ENCODE assay signal across 18 cellular contexts in the genomic region with DNA sequence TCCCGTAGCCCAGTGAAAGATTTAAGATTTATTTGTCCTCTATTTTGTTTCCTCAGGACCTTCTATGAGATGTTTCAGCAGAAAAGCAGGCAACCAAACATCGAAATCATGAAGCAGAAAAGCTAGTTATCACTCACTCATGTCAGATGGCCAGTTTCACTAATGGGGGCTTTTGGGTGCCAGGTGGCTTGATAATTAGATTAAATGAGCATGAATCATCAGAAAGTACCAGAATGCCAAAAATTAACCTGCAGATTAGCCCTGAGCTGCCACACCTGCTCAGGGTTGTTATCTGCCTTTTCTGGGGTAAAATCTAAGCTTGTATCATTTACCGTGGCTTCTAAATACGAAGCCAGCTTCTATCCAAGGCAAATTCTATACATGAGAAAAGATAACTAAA.
DNase-seq lines count a peak whose midpoint lies in the region; ATAC-seq and TF ChIP-seq lines count a peak whose summit lies in the region.
"Had no signal": no experiment of that assay in that cellular context is flagged by ENCODE, and none has a peak within 500 bp of the region (broad histone marks: within the 10 kb centered on the region; RNA-seq: fewer than 3 reads in every experiment).

No MANE protein-coding gene starts in this region.

- intact Hi-C loops in colonic mucosa (cut with DNase I): no loop called here

- TF ChIP-seq CTCF in GM23338 (conservative IDR thresholded peaks at IDR 0.05; ENCODE audit: low read depth in 2 of 2) (no peak), nephron (IDR thresholded peaks at IDR 0.05; ENCODE audit: unreplicated experiment in 3 of 3) (no peak), colonic mucosa (IDR thresholded peaks at IDR 0.05) (no peak), foreskin fibroblast (IDR thresholded peaks at IDR 0.05; ENCODE audit: low read depth, low read length) (no peak)

- 0 out of 2 replicates have a peak overlapping the region, but pooled peaks have one; percentile 52 for H2AFZ ChIP-seq in GM23338

- no peak overlapping the region for H3K4me3 Mint-ChIP-seq in GM23338
- H3K4me3 Mint-ChIP-seq in nephron: no peak overlapping the region
- H3K4me3 Mint-ChIP-seq: CD4-positive, CD25-positive, alpha-beta regulatory T cell; CD8-positive, alpha-beta memory T cell; H9 had no signal

- H3K27ac ChIP-seq in GM23338 (ENCODE audit: low read depth) (no peak overlapping the region), colonic mucosa (no peak overlapping the region)
- H3K27ac ChIP-seq: BLaER1 treated with 17β-estradiol and CSF1 and Interleukin-3, amounts not matched to agents 10 nM and 100 nM had no signal

- H4K20me1 ChIP-seq in GM23338 (replicated peaks; ENCODE audit: insufficient read depth): no peaks in the 10 kb centered on the region; the same call in 1 of the 2 replicates
- H4K20me1 ChIP-seq: BLaER1 treated with 17β-estradiol and CSF1 and Interleukin-3, amounts not matched to agents 10 nM and 100 nM had no signal

- no peak for ATAC-seq in GM23338

- no peak overlapping the region for H3K9ac ChIP-seq in colonic mucosa (ENCODE audit: low read depth in 2 of 2, low read length in 2 of 2)
- H3K9ac ChIP-seq: BLaER1 treated with 17β-estradiol and CSF1 and Interleukin-3, amounts not matched to agents 10 nM and 100 nM had no signal

- no peaks in the 10 kb centered on the region for H3K36me3 Mint-ChIP-seq in GM23338 (ENCODE audit: low read depth)
- no peaks in the 10 kb centered on the region for H3K36me3 Mint-ChIP-seq in nephron (ENCODE audit: low read depth)
- H3K36me3 Mint-ChIP-seq: CD4-positive, CD25-positive, alpha-beta regulatory T cell; CD8-positive, alpha-beta memory T cell had no signal

- H3K27me3 Mint-ChIP-seq in GM23338 (ENCODE audit: insufficient read depth, low read depth, poor library complexity): peaks cover 4% of the 10 kb centered on the region
- H3K27me3 Mint-ChIP-seq in nephron (ENCODE audit: low read depth): peaks cover 12% of the 10 kb centered on the region
- H3K27me3 Mint-ChIP-seq: CD4-positive, CD25-positive, alpha-beta regulatory T cell; CD8-positive, alpha-beta memory T cell had no signal

- H3K79me2 ChIP-seq in GM23338 (replicated peaks; ENCODE audit: insufficient read depth): no peaks in the 10 kb centered on the region

- H3K36me3 ChIP-seq in GM23338 (ENCODE audit: insufficient read depth) (no peaks in the 10 kb centered on the region), colonic mucosa (no peaks in the 10 kb centered on the region)
- H3K36me3 ChIP-seq: BLaER1 treated with 17β-estradiol and CSF1 and Interleukin-3, amounts not matched to agents 10 nM and 100 nM had no signal

- H3K4me1 Mint-ChIP-seq in GM23338 (0 out of 3 replicates have a peak, but pooled peaks cover 3% of the 10 kb centered on the region), nephron (peaks cover 59% of the 10 kb centered on the region)
- H3K4me1 Mint-ChIP-seq: CD4-positive, CD25-positive, alpha-beta regulatory T cell; CD8-positive, alpha-beta memory T cell; H9 had no signal

- no peaks in the 10 kb centered on the region for H3K9me2 ChIP-seq in GM23338 (ENCODE audit: insufficient read depth)

- no peak overlapping the region for H3K4me2 ChIP-seq in GM23338
- H3K4me2 ChIP-seq: BLaER1 treated with 17β-estradiol and CSF1 and Interleukin-3, amounts not matched to agents 10 nM and 100 nM had no signal

- no peaks in the 10 kb centered on the region for H3K4me1 ChIP-seq in GM23338 (ENCODE audit: insufficient read depth)
- no peaks in the 10 kb centered on the region for H3K4me1 ChIP-seq in colonic mucosa

- H3K9me3 ChIP-seq in colonic mucosa: no peaks in the 10 kb centered on the region
- H3K9me3 ChIP-seq: BLaER1 treated with 17β-estradiol and CSF1 and Interleukin-3, amounts not matched to agents 10 nM and 100 nM had no signal

- H3K27ac Mint-ChIP-seq in GM23338: no peak overlapping the region
- peak overlapping the region in 2 of 3 experiments; percentile 38 to 84 for H3K27ac Mint-ChIP-seq in nephron
- H3K27ac Mint-ChIP-seq: CD4-positive, CD25-positive, alpha-beta regulatory T cell; CD8-positive, alpha-beta memory T cell; H9 had no signal

- H3K4me3 ChIP-seq in GM23338: no peak overlapping the region
- H3K4me3 ChIP-seq in colonic mucosa: no peak overlapping the region
- H3K4me3 ChIP-seq in foreskin fibroblast (ENCODE audit: low read depth in 1 of 2, low read length in 2 of 2): no peak overlapping the region
- H3K4me3 ChIP-seq: BLaER1 treated with 17β-estradiol and CSF1 and Interleukin-3, amounts not matched to agents 10 nM and 100 nM had no signal

- no peaks in the 10 kb centered on the region for H3F3A ChIP-seq in GM23338 (replicated peaks; ENCODE audit: low read depth)

- H3K27me3 ChIP-seq in GM23338 (ENCODE audit: insufficient read depth) (peaks cover 3% of the 10 kb centered on the region), colonic mucosa (no peaks in the 10 kb centered on the region)
- H3K27me3 ChIP-seq: BLaER1 treated with 17β-estradiol and CSF1 and Interleukin-3, amounts not matched to agents 10 nM and 100 nM had no signal

- DNase-seq in NCI-H748 (lab: John Stamatoyannopoulos, UW; ENCODE audit: unreplicated experiment): peak; percentile 20
- DNase-seq in NCI-H748 treated with DMSO at 0.1 percent for 48 hours (lab: John Stamatoyannopoulos, UW): no peak
- no peak for DNase-seq in GM23338 (ENCODE audit: low spot score)
- DNase-seq in NCI-H82 treated with DMSO at 0.1 percent for 48 hours (lab: John Stamatoyannopoulos, UW; ENCODE audit: unreplicated experiment): peak; percentile 32
- no peak for DNase-seq in colonic mucosa
- no peak for DNase-seq in foreskin fibroblast
- DNase-seq in stimulated activated naive CD4-positive, alpha-beta T cell (lab: John Stamatoyannopoulos, UW): no peak
- DNase-seq: 8988T; CD4-positive, CD25-positive, alpha-beta regulatory T cell; CD8-positive, alpha-beta memory T cell; COR-L47; DMS 273 treated with DMSO at 0.1 percent for 48 hours; DMS53; DND-41; EL; H9 had no signal

- no peaks in the 10 kb centered on the region for H3K9me3 Mint-ChIP-seq in GM23338
- no peaks in the 10 kb centered on the region for H3K9me3 Mint-ChIP-seq in nephron
- H3K9me3 Mint-ChIP-seq: H9 had no signal

TF ChIP-seq in GM23338, 12 proteins besides CTCF, POLR2A, EP300 and RAD21 (continues in another document):
- TF ChIP-seq, protein P1, sequence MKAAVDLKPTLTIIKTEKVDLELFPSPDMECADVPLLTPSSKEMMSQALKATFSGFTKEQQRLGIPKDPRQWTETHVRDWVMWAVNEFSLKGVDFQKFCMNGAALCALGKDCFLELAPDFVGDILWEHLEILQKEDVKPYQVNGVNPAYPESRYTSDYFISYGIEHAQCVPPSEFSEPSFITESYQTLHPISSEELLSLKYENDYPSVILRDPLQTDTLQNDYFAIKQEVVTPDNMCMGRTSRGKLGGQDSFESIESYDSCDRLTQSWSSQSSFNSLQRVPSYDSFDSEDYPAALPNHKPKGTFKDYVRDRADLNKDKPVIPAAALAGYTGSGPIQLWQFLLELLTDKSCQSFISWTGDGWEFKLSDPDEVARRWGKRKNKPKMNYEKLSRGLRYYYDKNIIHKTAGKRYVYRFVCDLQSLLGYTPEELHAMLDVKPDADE (IDR thresholded peaks at IDR 0.05): no peak
- TF ChIP-seq, protein P2, sequence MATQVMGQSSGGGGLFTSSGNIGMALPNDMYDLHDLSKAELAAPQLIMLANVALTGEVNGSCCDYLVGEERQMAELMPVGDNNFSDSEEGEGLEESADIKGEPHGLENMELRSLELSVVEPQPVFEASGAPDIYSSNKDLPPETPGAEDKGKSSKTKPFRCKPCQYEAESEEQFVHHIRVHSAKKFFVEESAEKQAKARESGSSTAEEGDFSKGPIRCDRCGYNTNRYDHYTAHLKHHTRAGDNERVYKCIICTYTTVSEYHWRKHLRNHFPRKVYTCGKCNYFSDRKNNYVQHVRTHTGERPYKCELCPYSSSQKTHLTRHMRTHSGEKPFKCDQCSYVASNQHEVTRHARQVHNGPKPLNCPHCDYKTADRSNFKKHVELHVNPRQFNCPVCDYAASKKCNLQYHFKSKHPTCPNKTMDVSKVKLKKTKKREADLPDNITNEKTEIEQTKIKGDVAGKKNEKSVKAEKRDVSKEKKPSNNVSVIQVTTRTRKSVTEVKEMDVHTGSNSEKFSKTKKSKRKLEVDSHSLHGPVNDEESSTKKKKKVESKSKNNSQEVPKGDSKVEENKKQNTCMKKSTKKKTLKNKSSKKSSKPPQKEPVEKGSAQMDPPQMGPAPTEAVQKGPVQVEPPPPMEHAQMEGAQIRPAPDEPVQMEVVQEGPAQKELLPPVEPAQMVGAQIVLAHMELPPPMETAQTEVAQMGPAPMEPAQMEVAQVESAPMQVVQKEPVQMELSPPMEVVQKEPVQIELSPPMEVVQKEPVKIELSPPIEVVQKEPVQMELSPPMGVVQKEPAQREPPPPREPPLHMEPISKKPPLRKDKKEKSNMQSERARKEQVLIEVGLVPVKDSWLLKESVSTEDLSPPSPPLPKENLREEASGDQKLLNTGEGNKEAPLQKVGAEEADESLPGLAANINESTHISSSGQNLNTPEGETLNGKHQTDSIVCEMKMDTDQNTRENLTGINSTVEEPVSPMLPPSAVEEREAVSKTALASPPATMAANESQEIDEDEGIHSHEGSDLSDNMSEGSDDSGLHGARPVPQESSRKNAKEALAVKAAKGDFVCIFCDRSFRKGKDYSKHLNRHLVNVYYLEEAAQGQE (IDR thresholded peaks at IDR 0.05; ENCODE audit: unreplicated experiment): no peak
- TF ChIP-seq NANOG (IDR thresholded peaks at IDR 0.05; ENCODE audit: borderline replicate concordance): no peak
- TF ChIP-seq EZH2phosphoT487 (IDR thresholded peaks at IDR 0.05; ENCODE audit: unreplicated experiment): no peak
- TF ChIP-seq CREB1 (CRISPR knock-in tag; IDR thresholded peaks at IDR 0.05; ENCODE audit: low read depth): no peak
- TF ChIP-seq EZH2 (IDR thresholded peaks at IDR 0.05; ENCODE audit: low read depth, unreplicated experiment): no peak
- TF ChIP-seq ZNF114 (CRISPR knock-in tag; IDR thresholded peaks at IDR 0.05): no peak
- no peak for TF ChIP-seq POLR2AphosphoS5 (IDR thresholded peaks at IDR 0.05; ENCODE audit: low read depth)
- TF ChIP-seq JUNB (IDR thresholded peaks at IDR 0.05; ENCODE audit: unreplicated experiment): no peak
- no peak for TF ChIP-seq ZNF331 (CRISPR knock-in tag; IDR thresholded peaks at IDR 0.05; ENCODE audit: low read depth)
- no peak for TF ChIP-seq STAT1 (IDR thresholded peaks at IDR 0.05; ENCODE audit: unreplicated experiment)

Comparison
In these comparisons a context has a peak if more than half of its experiments do, and no peak if none do; other contexts are left out.
1. DNase-seq: peak in NCI-H748 (single experiment) and NCI-H82 treated with DMSO at 0.1 percent for 48 hours (single experiment); none in NCI-H748 treated with DMSO at 0.1 percent for 48 hours (single experiment), GM23338 (single experiment), colonic mucosa (single experiment), foreskin fibroblast (0 of 2) and stimulated activated naive CD4-positive, alpha-beta T cell (0 of 6).